In the genomic region with DNA sequence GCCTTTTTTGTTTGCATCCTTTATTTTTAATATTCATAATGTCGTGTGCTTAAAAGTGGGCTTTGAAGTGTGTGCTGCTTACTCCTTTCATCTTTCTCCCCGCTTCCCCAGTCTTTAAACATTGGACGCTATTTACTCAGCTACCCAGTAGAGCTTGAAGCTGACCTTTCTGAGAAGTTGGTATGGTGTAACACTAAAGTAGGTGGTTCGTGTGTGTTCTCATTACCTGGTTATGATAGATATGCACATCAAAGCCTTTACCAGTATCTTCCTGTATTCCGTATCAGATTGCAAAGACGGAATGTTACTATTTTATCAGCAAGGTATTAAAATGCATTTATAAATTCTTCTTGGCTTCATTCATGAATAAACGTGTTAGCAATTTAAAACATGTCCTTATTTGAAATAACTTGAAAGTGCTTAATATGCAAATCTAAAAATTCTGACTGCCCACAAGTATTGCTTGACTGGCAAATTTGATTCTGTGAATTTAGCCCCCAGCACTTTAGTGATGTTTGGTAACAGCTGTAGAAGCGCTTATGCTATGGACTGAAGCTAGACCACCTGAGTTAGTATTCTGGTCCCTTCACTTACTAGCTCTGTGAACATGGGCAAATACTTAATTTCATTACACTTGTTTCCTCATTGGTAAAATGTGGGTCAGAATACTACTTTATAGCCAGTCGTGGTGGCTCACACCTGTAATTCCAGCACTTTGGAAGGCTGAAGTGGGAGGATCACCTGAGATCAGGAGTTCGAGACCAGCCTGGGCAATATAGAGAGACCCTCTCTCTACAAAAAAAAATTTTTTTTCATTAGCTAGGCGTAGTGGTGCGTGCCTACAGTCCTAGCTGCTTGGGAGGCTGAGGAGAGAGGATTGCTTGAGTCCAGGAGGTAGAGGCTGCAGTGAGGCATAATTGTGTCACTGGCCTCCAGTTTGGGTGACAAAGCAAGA, we compare ENCODE assay signal across 1 cellular context.
TF ChIP-seq lines count a peak whose summit lies in the region.

No MANE protein-coding gene starts in this region.

TF ChIP-seq in HepG2, 621 proteins besides CTCF, POLR2A, EP300 and RAD21 (continued from another document and continues in another):
- no peak for TF ChIP-seq KLF13 (CRISPR knock-in tag; IDR thresholded peaks at IDR 0.05)
- no peak; the same call in 1 of the 2 replicates for TF ChIP-seq SALL1 (CRISPR knock-in tag; IDR thresholded peaks at IDR 0.05)
- TF ChIP-seq EHMT2 (IDR thresholded peaks at IDR 0.05; ENCODE audit: borderline replicate concordance, low read depth, low read length) = no peak
- TF ChIP-seq ZSCAN22 (CRISPR knock-in tag; IDR thresholded peaks at IDR 0.05) = no peak
- TF ChIP-seq SP5 (CRISPR knock-in tag; IDR thresholded peaks at IDR 0.05; ENCODE audit: borderline replicate concordance, low read depth) = peak; percentile 28; the same call in 1 of the 2 replicates
- no peak for TF ChIP-seq TFAP4 (IDR thresholded peaks at IDR 0.05; ENCODE audit: borderline replicate concordance, low read depth)
- TF ChIP-seq ZSCAN21 (CRISPR knock-in tag; IDR thresholded peaks at IDR 0.05; ENCODE audit: borderline replicate concordance) = no peak
- TF ChIP-seq ERF (CRISPR knock-in tag; IDR thresholded peaks at IDR 0.05) = 0 out of 2 replicates have a peak, but pooled peaks have one; percentile 22
- TF ChIP-seq NFIC (IDR thresholded peaks at IDR 0.05; ENCODE audit: low read length) = 0 out of 2 replicates have a peak, but pooled peaks have one; percentile 40
- no peak for TF ChIP-seq ZNF792 (CRISPR knock-in tag; IDR thresholded peaks at IDR 0.05)
- no peak for TF ChIP-seq GZF1 (CRISPR knock-in tag; IDR thresholded peaks at IDR 0.05)
- TF ChIP-seq, protein P1, sequence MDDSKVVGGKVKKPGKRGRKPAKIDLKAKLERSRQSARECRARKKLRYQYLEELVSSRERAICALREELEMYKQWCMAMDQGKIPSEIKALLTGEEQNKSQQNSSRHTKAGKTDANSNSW (CRISPR knock-in tag; IDR thresholded peaks at IDR 0.05; ENCODE audit: borderline replicate concordance) = no peak
- TF ChIP-seq, protein P2, sequence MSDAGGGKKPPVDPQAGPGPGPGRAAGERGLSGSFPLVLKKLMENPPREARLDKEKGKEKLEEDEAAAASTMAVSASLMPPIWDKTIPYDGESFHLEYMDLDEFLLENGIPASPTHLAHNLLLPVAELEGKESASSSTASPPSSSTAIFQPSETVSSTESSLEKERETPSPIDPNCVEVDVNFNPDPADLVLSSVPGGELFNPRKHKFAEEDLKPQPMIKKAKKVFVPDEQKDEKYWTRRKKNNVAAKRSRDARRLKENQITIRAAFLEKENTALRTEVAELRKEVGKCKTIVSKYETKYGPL (CRISPR knock-in tag; IDR thresholded peaks at IDR 0.05) = no peak
- peak; percentile 30; the same call in 1 of the 2 replicates for TF ChIP-seq MED1 (CRISPR knock-in tag; IDR thresholded peaks at IDR 0.05)
- TF ChIP-seq ZNF335 (CRISPR knock-in tag; IDR thresholded peaks at IDR 0.05) = no peak
- TF ChIP-seq, protein P3, sequence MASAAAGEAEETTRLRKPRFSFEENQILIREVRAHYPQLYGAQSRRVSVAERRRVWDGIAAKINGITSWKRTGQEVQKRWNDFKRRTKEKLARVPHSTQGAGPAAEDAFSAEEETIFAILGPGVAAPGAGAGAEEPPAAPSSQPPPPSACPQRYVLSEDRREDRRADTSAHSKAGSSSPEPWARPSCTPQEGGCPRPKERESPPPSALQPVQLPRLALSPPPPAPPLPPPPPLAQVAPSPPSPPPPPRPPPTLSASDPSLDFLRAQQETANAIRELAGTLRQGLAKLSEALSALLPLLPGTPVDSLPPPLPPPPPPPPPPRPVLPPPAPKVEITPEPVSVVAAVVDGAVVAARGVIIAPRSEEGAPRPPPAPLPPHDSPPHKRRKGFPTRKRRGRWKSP (CRISPR knock-in tag; IDR thresholded peaks at IDR 0.05) = 0 out of 2 replicates have a peak, but pooled peaks have one; percentile 18
- TF ChIP-seq ZMYM4 (CRISPR knock-in tag; IDR thresholded peaks at IDR 0.05) = no peak
- TF ChIP-seq SCMH1 (CRISPR knock-in tag; IDR thresholded peaks at IDR 0.05; ENCODE audit: borderline replicate concordance) = no peak
- TF ChIP-seq, protein P4, sequence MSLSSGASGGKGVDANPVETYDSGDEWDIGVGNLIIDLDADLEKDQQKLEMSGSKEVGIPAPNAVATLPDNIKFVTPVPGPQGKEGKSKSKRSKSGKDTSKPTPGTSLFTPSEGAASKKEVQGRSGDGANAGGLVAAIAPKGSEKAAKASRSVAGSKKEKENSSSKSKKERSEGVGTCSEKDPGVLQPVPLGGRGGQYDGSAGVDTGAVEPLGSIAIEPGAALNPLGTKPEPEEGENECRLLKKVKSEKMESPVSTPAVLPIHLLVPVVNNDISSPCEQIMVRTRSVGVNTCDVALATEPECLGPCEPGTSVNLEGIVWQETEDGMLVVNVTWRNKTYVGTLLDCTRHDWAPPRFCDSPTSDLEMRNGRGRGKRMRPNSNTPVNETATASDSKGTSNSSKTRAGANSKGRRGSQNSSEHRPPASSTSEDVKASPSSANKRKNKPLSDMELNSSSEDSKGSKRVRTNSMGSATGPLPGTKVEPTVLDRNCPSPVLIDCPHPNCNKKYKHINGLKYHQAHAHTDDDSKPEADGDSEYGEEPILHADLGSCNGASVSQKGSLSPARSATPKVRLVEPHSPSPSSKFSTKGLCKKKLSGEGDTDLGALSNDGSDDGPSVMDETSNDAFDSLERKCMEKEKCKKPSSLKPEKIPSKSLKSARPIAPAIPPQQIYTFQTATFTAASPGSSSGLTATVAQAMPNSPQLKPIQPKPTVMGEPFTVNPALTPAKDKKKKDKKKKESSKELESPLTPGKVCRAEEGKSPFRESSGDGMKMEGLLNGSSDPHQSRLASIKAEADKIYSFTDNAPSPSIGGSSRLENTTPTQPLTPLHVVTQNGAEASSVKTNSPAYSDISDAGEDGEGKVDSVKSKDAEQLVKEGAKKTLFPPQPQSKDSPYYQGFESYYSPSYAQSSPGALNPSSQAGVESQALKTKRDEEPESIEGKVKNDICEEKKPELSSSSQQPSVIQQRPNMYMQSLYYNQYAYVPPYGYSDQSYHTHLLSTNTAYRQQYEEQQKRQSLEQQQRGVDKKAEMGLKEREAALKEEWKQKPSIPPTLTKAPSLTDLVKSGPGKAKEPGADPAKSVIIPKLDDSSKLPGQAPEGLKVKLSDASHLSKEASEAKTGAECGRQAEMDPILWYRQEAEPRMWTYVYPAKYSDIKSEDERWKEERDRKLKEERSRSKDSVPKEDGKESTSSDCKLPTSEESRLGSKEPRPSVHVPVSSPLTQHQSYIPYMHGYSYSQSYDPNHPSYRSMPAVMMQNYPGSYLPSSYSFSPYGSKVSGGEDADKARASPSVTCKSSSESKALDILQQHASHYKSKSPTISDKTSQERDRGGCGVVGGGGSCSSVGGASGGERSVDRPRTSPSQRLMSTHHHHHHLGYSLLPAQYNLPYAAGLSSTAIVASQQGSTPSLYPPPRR (CRISPR knock-in tag; IDR thresholded peaks at IDR 0.05; ENCODE audit: borderline replicate concordance) = no peak
- peak; percentile 74 for TF ChIP-seq MAFF (IDR thresholded peaks at IDR 0.05; ENCODE audit: low read depth, low read length)
- no peak for TF ChIP-seq ZNF510 (CRISPR knock-in tag; IDR thresholded peaks at IDR 0.05; ENCODE audit: low read depth)
- no peak for TF ChIP-seq ATF7 (IDR thresholded peaks at IDR 0.05)
- TF ChIP-seq ATF7 (CRISPR knock-in tag; IDR thresholded peaks at IDR 0.05) = no peak
- TF ChIP-seq MTERF4 (CRISPR knock-in tag; IDR thresholded peaks at IDR 0.05) = no peak
- TF ChIP-seq, protein P5, sequence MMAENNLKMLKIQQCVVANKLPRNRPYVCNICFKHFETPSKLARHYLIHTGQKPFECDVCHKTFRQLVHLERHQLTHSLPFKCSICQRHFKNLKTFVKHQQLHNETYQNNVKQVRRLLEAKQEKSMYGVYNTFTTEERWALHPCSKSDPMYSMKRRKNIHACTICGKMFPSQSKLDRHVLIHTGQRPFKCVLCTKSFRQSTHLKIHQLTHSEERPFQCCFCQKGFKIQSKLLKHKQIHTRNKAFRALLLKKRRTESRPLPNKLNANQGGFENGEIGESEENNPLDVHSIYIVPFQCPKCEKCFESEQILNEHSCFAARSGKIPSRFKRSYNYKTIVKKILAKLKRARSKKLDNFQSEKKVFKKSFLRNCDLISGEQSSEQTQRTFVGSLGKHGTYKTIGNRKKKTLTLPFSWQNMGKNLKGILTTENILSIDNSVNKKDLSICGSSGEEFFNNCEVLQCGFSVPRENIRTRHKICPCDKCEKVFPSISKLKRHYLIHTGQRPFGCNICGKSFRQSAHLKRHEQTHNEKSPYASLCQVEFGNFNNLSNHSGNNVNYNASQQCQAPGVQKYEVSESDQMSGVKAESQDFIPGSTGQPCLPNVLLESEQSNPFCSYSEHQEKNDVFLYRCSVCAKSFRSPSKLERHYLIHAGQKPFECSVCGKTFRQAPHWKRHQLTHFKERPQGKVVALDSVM (CRISPR knock-in tag; IDR thresholded peaks at IDR 0.05) = peak; percentile 82
- TF ChIP-seq KAT2B (IDR thresholded peaks at IDR 0.05; ENCODE audit: borderline replicate concordance, low read depth, low read length) = no peak
- TF ChIP-seq ZNF589 (CRISPR knock-in tag; conservative IDR thresholded peaks at IDR 0.05) = no peak
- TF ChIP-seq, protein P6, sequence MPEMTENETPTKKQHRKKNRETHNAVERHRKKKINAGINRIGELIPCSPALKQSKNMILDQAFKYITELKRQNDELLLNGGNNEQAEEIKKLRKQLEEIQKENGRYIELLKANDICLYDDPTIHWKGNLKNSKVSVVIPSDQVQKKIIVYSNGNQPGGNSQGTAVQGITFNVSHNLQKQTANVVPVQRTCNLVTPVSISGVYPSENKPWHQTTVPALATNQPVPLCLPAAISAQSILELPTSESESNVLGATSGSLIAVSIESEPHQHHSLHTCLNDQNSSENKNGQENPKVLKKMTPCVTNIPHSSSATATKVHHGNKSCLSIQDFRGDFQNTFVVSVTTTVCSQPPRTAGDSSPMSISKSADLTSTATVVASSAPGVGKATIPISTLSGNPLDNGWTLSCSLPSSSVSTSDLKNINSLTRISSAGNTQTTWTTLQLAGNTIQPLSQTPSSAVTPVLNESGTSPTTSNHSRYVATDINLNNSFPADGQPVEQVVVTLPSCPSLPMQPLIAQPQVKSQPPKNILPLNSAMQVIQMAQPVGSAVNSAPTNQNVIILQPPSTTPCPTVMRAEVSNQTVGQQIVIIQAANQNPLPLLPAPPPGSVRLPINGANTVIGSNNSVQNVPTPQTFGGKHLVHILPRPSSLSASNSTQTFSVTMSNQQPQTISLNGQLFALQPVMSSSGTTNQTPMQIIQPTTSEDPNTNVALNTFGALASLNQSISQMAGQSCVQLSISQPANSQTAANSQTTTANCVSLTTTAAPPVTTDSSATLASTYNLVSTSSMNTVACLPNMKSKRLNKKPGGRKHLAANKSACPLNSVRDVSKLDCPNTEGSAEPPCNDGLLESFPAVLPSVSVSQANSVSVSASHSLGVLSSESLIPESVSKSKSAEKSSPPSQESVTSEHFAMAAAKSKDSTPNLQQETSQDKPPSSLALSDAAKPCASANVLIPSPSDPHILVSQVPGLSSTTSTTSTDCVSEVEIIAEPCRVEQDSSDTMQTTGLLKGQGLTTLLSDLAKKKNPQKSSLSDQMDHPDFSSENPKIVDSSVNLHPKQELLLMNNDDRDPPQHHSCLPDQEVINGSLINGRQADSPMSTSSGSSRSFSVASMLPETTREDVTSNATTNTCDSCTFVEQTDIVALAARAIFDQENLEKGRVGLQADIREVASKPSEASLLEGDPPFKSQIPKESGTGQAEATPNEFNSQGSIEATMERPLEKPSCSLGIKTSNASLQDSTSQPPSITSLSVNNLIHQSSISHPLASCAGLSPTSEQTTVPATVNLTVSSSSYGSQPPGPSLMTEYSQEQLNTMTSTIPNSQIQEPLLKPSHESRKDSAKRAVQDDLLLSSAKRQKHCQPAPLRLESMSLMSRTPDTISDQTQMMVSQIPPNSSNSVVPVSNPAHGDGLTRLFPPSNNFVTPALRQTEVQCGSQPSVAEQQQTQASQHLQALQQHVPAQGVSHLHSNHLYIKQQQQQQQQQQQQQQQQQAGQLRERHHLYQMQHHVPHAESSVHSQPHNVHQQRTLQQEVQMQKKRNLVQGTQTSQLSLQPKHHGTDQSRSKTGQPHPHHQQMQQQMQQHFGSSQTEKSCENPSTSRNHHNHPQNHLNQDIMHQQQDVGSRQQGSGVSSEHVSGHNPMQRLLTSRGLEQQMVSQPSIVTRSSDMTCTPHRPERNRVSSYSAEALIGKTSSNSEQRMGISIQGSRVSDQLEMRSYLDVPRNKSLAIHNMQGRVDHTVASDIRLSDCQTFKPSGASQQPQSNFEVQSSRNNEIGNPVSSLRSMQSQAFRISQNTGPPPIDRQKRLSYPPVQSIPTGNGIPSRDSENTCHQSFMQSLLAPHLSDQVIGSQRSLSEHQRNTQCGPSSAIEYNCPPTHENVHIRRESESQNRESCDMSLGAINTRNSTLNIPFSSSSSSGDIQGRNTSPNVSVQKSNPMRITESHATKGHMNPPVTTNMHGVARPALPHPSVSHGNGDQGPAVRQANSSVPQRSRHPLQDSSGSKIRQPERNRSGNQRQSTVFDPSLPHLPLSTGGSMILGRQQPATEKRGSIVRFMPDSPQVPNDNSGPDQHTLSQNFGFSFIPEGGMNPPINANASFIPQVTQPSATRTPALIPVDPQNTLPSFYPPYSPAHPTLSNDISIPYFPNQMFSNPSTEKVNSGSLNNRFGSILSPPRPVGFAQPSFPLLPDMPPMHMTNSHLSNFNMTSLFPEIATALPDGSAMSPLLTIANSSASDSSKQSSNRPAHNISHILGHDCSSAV (CRISPR knock-in tag; IDR thresholded peaks at IDR 0.05; ENCODE audit: borderline replicate concordance) = no peak
- no peak for TF ChIP-seq ZHX1 (CRISPR knock-in tag; IDR thresholded peaks at IDR 0.05; ENCODE audit: low read depth)
